1 cellular context compared by ENCODE assay signal in genomic region chr20:31449511-31450128, GRCh38.
A peak's percentile ranks its signal among the peaks of the same experiment; 100 is the strongest.
TF ChIP-seq lines count a peak whose summit lies in the region.

No MANE protein-coding gene starts in this region.

TF ChIP-seq in HepG2, 621 proteins besides CTCF, POLR2A, EP300 and RAD21 (continues in another document):
- TF ChIP-seq HCFC1 (IDR thresholded peaks at IDR 0.05; ENCODE audit: low read depth, low read length) (no peak), CAMTA2 (CRISPR knock-in tag; IDR thresholded peaks at IDR 0.05; ENCODE audit: borderline replicate concordance) (no peak), ZNF30 (CRISPR knock-in tag; IDR thresholded peaks at IDR 0.05) (no peak), ZNF766 (CRISPR knock-in tag; IDR thresholded peaks at IDR 0.05; ENCODE audit: borderline replicate concordance) (no peak), ZBTB20 (CRISPR knock-in tag; IDR thresholded peaks at IDR 0.05; ENCODE audit: borderline replicate concordance, low read depth) (no peak), MAFG (CRISPR knock-in tag; IDR thresholded peaks at IDR 0.05) (no peak), RBFOX2 (IDR thresholded peaks at IDR 0.05; ENCODE audit: low read depth, low read length) (peak; percentile 51; the same call in 1 of the 2 replicates), ZNF232 (CRISPR knock-in tag; IDR thresholded peaks at IDR 0.05; ENCODE audit: borderline replicate concordance) (no peak), LBX2 (CRISPR knock-in tag; IDR thresholded peaks at IDR 0.05; ENCODE audit: borderline replicate concordance) (no peak), LCORL (IDR thresholded peaks at IDR 0.05) (no peak), LCORL (CRISPR knock-in tag; IDR thresholded peaks at IDR 0.05) (no peak), ZNF709 (CRISPR knock-in tag; IDR thresholded peaks at IDR 0.05) (no peak), GATAD2A (CRISPR knock-in tag; IDR thresholded peaks at IDR 0.05) (0 out of 2 replicates have a peak, but pooled peaks have one; percentile 18), NFKBIZ (CRISPR knock-in tag; IDR thresholded peaks at IDR 0.05) (no peak), PAXIP1 (CRISPR knock-in tag; conservative IDR thresholded peaks at IDR 0.05) (0 out of 2 replicates have a peak, but pooled peaks have one; percentile 39), ETV5 (CRISPR knock-in tag; IDR thresholded peaks at IDR 0.05; ENCODE audit: borderline replicate concordance) (no peak), ATF1 (CRISPR knock-in tag; IDR thresholded peaks at IDR 0.05) (peak; percentile 38; the same call in 1 of the 2 replicates), TSC22D2 (CRISPR knock-in tag; IDR thresholded peaks at IDR 0.05; ENCODE audit: borderline replicate concordance) (no peak), ZBTB34 (CRISPR knock-in tag; IDR thresholded peaks at IDR 0.05) (no peak), ZKSCAN8 (CRISPR knock-in tag; IDR thresholded peaks at IDR 0.05; ENCODE audit: borderline replicate concordance) (no peak), ZNF703 (CRISPR knock-in tag; IDR thresholded peaks at IDR 0.05; ENCODE audit: borderline replicate concordance) (no peak), WIZ (CRISPR knock-in tag; IDR thresholded peaks at IDR 0.05) (no peak), SNAPC2 (CRISPR knock-in tag; IDR thresholded peaks at IDR 0.05) (no peak), SRSF1 (optimal IDR thresholded peaks at IDR 0.05; ENCODE audit: low read depth, low read length) (no peak), ZFP36L2 (CRISPR knock-in tag; IDR thresholded peaks at IDR 0.05) (no peak)
- TF ChIP-seq, protein P1, sequence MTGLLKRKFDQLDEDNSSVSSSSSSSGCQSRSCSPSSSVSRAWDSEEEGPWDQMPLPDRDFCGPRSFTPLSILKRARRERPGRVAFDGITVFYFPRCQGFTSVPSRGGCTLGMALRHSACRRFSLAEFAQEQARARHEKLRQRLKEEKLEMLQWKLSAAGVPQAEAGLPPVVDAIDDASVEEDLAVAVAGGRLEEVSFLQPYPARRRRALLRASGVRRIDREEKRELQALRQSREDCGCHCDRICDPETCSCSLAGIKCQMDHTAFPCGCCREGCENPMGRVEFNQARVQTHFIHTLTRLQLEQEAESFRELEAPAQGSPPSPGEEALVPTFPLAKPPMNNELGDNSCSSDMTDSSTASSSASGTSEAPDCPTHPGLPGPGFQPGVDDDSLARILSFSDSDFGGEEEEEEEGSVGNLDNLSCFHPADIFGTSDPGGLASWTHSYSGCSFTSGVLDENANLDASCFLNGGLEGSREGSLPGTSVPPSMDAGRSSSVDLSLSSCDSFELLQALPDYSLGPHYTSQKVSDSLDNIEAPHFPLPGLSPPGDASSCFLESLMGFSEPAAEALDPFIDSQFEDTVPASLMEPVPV (CRISPR knock-in tag; IDR thresholded peaks at IDR 0.05) = no peak
- TF ChIP-seq, protein P2, sequence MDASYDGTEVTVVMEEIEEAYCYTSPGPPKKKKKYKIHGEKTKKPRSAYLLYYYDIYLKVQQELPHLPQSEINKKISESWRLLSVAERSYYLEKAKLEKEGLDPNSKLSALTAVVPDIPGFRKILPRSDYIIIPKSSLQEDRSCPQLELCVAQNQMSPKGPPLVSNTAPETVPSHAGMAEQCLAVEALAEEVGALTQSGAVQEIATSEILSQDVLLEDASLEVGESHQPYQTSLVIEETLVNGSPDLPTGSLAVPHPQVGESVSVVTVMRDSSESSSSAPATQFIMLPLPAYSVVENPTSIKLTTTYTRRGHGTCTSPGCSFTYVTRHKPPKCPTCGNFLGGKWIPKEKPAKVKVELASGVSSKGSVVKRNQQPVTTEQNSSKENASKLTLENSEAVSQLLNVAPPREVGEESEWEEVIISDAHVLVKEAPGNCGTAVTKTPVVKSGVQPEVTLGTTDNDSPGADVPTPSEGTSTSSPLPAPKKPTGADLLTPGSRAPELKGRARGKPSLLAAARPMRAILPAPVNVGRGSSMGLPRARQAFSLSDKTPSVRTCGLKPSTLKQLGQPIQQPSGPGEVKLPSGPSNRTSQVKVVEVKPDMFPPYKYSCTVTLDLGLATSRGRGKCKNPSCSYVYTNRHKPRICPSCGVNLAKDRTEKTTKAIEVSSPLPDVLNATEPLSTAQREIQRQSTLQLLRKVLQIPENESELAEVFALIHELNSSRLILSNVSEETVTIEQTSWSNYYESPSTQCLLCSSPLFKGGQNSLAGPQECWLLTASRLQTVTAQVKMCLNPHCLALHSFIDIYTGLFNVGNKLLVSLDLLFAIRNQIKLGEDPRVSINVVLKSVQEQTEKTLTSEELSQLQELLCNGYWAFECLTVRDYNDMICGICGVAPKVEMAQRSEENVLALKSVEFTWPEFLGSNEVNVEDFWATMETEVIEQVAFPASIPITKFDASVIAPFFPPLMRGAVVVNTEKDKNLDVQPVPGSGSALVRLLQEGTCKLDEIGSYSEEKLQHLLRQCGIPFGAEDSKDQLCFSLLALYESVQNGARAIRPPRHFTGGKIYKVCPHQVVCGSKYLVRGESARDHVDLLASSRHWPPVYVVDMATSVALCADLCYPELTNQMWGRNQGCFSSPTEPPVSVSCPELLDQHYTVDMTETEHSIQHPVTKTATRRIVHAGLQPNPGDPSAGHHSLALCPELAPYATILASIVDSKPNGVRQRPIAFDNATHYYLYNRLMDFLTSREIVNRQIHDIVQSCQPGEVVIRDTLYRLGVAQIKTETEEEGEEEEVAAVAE (CRISPR knock-in tag; IDR thresholded peaks at IDR 0.05; ENCODE audit: borderline replicate concordance) = no peak
- TF ChIP-seq, protein P3, sequence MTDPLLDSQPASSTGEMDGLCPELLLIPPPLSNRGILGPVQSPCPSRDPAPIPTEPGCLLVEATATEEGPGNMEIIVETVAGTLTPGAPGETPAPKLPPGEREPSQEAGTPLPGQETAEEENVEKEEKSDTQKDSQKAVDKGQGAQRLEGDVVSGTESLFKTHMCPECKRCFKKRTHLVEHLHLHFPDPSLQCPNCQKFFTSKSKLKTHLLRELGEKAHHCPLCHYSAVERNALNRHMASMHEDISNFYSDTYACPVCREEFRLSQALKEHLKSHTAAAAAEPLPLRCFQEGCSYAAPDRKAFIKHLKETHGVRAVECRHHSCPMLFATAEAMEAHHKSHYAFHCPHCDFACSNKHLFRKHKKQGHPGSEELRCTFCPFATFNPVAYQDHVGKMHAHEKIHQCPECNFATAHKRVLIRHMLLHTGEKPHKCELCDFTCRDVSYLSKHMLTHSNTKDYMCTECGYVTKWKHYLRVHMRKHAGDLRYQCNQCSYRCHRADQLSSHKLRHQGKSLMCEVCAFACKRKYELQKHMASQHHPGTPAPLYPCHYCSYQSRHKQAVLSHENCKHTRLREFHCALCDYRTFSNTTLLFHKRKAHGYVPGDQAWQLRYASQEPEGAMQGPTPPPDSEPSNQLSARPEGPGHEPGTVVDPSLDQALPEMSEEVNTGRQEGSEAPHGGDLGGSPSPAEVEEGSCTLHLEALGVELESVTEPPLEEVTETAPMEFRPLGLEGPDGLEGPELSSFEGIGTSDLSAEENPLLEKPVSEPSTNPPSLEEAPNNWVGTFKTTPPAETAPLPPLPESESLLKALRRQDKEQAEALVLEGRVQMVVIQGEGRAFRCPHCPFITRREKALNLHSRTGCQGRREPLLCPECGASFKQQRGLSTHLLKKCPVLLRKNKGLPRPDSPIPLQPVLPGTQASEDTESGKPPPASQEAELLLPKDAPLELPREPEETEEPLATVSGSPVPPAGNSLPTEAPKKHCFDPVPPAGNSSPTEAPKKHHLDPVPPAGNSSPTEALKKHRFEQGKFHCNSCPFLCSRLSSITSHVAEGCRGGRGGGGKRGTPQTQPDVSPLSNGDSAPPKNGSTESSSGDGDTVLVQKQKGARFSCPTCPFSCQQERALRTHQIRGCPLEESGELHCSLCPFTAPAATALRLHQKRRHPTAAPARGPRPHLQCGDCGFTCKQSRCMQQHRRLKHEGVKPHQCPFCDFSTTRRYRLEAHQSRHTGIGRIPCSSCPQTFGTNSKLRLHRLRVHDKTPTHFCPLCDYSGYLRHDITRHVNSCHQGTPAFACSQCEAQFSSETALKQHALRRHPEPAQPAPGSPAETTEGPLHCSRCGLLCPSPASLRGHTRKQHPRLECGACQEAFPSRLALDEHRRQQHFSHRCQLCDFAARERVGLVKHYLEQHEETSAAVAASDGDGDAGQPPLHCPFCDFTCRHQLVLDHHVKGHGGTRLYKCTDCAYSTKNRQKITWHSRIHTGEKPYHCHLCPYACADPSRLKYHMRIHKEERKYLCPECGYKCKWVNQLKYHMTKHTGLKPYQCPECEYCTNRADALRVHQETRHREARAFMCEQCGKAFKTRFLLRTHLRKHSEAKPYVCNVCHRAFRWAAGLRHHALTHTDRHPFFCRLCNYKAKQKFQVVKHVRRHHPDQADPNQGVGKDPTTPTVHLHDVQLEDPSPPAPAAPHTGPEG (CRISPR knock-in tag; IDR thresholded peaks at IDR 0.05) = no peak
- TF ChIP-seq, protein P4, sequence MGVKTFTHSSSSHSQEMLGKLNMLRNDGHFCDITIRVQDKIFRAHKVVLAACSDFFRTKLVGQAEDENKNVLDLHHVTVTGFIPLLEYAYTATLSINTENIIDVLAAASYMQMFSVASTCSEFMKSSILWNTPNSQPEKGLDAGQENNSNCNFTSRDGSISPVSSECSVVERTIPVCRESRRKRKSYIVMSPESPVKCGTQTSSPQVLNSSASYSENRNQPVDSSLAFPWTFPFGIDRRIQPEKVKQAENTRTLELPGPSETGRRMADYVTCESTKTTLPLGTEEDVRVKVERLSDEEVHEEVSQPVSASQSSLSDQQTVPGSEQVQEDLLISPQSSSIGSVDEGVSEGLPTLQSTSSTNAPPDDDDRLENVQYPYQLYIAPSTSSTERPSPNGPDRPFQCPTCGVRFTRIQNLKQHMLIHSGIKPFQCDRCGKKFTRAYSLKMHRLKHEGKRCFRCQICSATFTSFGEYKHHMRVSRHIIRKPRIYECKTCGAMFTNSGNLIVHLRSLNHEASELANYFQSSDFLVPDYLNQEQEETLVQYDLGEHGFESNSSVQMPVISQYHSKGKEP (CRISPR knock-in tag; IDR thresholded peaks at IDR 0.05) = no peak
- TF ChIP-seq, protein P5, sequence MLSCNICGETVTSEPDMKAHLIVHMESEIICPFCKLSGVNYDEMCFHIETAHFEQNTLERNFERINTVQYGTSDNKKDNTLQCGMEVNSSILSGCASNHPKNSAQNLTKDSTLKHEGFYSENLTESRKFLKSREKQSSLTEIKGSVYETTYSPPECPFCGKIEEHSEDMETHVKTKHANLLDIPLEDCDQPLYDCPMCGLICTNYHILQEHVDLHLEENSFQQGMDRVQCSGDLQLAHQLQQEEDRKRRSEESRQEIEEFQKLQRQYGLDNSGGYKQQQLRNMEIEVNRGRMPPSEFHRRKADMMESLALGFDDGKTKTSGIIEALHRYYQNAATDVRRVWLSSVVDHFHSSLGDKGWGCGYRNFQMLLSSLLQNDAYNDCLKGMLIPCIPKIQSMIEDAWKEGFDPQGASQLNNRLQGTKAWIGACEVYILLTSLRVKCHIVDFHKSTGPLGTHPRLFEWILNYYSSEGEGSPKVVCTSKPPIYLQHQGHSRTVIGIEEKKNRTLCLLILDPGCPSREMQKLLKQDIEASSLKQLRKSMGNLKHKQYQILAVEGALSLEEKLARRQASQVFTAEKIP (CRISPR knock-in tag; IDR thresholded peaks at IDR 0.05; ENCODE audit: borderline replicate concordance) = no peak
- TF ChIP-seq, protein P6, sequence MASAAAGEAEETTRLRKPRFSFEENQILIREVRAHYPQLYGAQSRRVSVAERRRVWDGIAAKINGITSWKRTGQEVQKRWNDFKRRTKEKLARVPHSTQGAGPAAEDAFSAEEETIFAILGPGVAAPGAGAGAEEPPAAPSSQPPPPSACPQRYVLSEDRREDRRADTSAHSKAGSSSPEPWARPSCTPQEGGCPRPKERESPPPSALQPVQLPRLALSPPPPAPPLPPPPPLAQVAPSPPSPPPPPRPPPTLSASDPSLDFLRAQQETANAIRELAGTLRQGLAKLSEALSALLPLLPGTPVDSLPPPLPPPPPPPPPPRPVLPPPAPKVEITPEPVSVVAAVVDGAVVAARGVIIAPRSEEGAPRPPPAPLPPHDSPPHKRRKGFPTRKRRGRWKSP (CRISPR knock-in tag; IDR thresholded peaks at IDR 0.05) = no peak
